Comparison of ENCODE assay signal across 13 cellular contexts in the genomic region with DNA sequence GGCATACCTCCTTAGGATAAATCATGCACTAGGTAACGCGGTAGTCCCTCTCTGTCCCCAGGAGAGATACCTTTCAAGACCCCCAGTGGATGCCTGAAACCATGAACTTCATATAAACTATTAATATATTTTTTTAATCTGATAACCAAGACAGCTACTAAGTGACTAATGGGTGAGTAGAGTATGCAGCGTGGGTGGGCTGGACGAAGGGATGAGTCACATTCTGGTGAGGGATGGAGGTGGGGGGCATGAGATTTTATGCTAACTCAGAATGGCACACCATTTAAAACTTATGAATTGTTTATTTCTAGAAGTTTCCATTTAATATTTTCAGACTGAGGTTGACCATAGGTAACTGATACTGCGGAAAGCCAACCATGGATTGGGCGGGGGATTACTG. TPM values are rescaled to one million over a fixed set of nuclear protein-coding genes. Genes with fewer than 3 reads are reported as not detected.
DNase-seq lines count a peak whose midpoint lies in the region; TF ChIP-seq lines count a peak whose summit lies in the region.
"Had no signal": no experiment of that assay in that cellular context is flagged by ENCODE, and none has a peak within 500 bp of the region (broad histone marks: within the 10 kb centered on the region; RNA-seq: fewer than 3 reads in every experiment).

No MANE protein-coding gene starts in this region.

- in situ Hi-C loops in mammary epithelial cell (cut with MboI; ENCODE audit: low sequenced_read_pairs in 2 of 2) = no loop called here

- H3K4me3 ChIP-seq in BJ (ENCODE audit: low read depth, low read length) (no peak overlapping the region), mammary epithelial cell (replicated peaks in 1 of 3; ENCODE audit: insufficient read depth in 1 of 3, low read depth in 2 of 3, low read length in 3 of 3) (no peak overlapping the region), osteoblast (ENCODE audit: insufficient read depth, low read length) (no peak overlapping the region)
- H3K4me3 ChIP-seq in CD4-positive, alpha-beta memory T cell (ENCODE audit: low read length in 2 of 2) = no peak overlapping the region
- H3K4me3 ChIP-seq: gastroesophageal sphincter had no signal

- H3K9ac ChIP-seq in mammary epithelial cell (ENCODE audit: insufficient read depth, low read length) = no peak overlapping the region

- TF ChIP-seq CTCF in BJ (IDR thresholded peaks at IDR 0.05; ENCODE audit: insufficient read depth, low read depth, low read length) (no peak), HFFc6 (IDR thresholded peaks at IDR 0.05) (no peak), mammary epithelial cell (conservative IDR thresholded peaks at IDR 0.05 in 1 of 2, IDR thresholded peaks at IDR 0.05 in 1 of 2; ENCODE audit: extremely low read depth in 1 of 2, insufficient read depth in 1 of 2, low read depth in 1 of 2, low read length in 2 of 2) (no peak), osteoblast (IDR thresholded peaks at IDR 0.05; ENCODE audit: extremely low read depth, low read depth, low read length) (no peak), type B pancreatic cell (conservative IDR thresholded peaks at IDR 0.05) (no peak)

- H3K4me1 ChIP-seq in mammary epithelial cell (ENCODE audit: insufficient read depth, low read length) (peaks cover 19% of the 10 kb centered on the region), osteoblast (ENCODE audit: insufficient read depth, low read length) (peaks cover 28% of the 10 kb centered on the region)
- H3K4me1 ChIP-seq in CD4-positive, alpha-beta memory T cell (ENCODE audit: insufficient read depth, low read length) = no peaks in the 10 kb centered on the region

- peaks cover 88% of the 10 kb centered on the region for H3K79me2 ChIP-seq in mammary epithelial cell (ENCODE audit: insufficient read depth, low read length)
- H3K79me2 ChIP-seq in osteoblast (ENCODE audit: insufficient read depth, low read length) = peaks cover 71% of the 10 kb centered on the region

- no peaks in the 10 kb centered on the region for H3K27me3 ChIP-seq in BJ (ENCODE audit: control insufficient read depth, insufficient read depth, low read length)
- no peaks in the 10 kb centered on the region for H3K27me3 ChIP-seq in mammary epithelial cell (ENCODE audit: insufficient read depth, low read length)
- no peaks in the 10 kb centered on the region for H3K27me3 ChIP-seq in osteoblast (ENCODE audit: insufficient read depth, low read length)
- H3K27me3 ChIP-seq in CD4-positive, alpha-beta memory T cell (ENCODE audit: insufficient read depth, low read length) = no peaks in the 10 kb centered on the region
- H3K27me3 ChIP-seq: gastroesophageal sphincter had no signal

- H3K4me1 Mint-ChIP-seq in HFFc6 (ENCODE audit: low read depth) = peaks cover 55% of the 10 kb centered on the region
- no peaks in the 10 kb centered on the region for H3K4me1 Mint-ChIP-seq in type B pancreatic cell (ENCODE audit: unreplicated experiment)
- H3K4me1 Mint-ChIP-seq in CD4-positive, alpha-beta memory T cell = peaks cover 35 to 72% (median 55%) of the 10 kb centered on the region in 4 donors

- H3K4me2 ChIP-seq in mammary epithelial cell (ENCODE audit: insufficient read depth, low read depth, low read length) = peak overlapping the region; percentile 34
- H3K4me2 ChIP-seq in osteoblast (ENCODE audit: insufficient read depth, low read length) = peak overlapping the region; percentile 54

- peaks cover 13% of the 10 kb centered on the region for H3K36me3 Mint-ChIP-seq in HFFc6 (ENCODE audit: low read depth)
- peaks cover 4% of the 10 kb centered on the region for H3K36me3 Mint-ChIP-seq in type B pancreatic cell
- H3K36me3 Mint-ChIP-seq in CD4-positive, alpha-beta memory T cell = no peaks in the 10 kb centered on the region

- H3K36me3 ChIP-seq in BJ (ENCODE audit: control insufficient read depth, insufficient read depth, low read length) (no peaks in the 10 kb centered on the region), mammary epithelial cell (ENCODE audit: insufficient read depth, low read length) (no peaks in the 10 kb centered on the region), osteoblast (ENCODE audit: insufficient read depth, low read length) (no peaks in the 10 kb centered on the region)
- H3K36me3 ChIP-seq in CD4-positive, alpha-beta memory T cell (ENCODE audit: insufficient read depth, low read length) = no peaks in the 10 kb centered on the region
- H3K36me3 ChIP-seq: gastroesophageal sphincter had no signal

- no peaks in the 10 kb centered on the region for H3K9me3 ChIP-seq in mammary epithelial cell (replicated peaks; ENCODE audit: insufficient read depth, low read length)
- no peaks in the 10 kb centered on the region for H3K9me3 ChIP-seq in osteoblast (ENCODE audit: low read depth, low read length)
- H3K9me3 ChIP-seq in CD4-positive, alpha-beta memory T cell (ENCODE audit: control insufficient read depth in 1 of 2, low read length in 2 of 2) = no peaks in the 10 kb centered on the region
- H3K9me3 ChIP-seq: gastroesophageal sphincter had no signal

- H3K27ac ChIP-seq in mammary epithelial cell (ENCODE audit: insufficient read depth, low read depth, low read length) = peak overlapping the region; percentile 46
- peak overlapping the region; percentile 26 for H3K27ac ChIP-seq in osteoblast (ENCODE audit: low read depth, low read length)
- no peak overlapping the region for H3K27ac ChIP-seq in CD4-positive, alpha-beta memory T cell (ENCODE audit: low read depth, low read length)
- H3K27ac ChIP-seq: gastroesophageal sphincter had no signal

- CTCF ChIA-PET in BJ (lab: Yijun Ruan, JAX) = no interaction called here
- CTCF ChIA-PET in mammary epithelial cell (lab: Charles Lee; ENCODE audit: low non-redundant PET) = no interaction called here
- CTCF ChIA-PET in CD4-positive, alpha-beta memory T cell (lab: Charles Lee; ENCODE audit: partially characterized antibody) = no interaction called here

- POLR2A ChIA-PET in BJ (lab: Charles Lee) = no interaction called here
- POLR2A ChIA-PET in CD4-positive, alpha-beta memory T cell (lab: Charles Lee; ENCODE audit: partially characterized antibody) = no interaction called here

- H2AFZ ChIP-seq in mammary epithelial cell (ENCODE audit: low read depth, low read length) (no peak overlapping the region), osteoblast (ENCODE audit: low read length) (no peak overlapping the region)

- intact Hi-C loops in mammary epithelial cell (cut with micrococcal nuclease) = no loop called here
- intact Hi-C loops in CD4-positive, alpha-beta memory T cell (cut with micrococcal nuclease) = no loop called here

- BruUV-seq in mammary epithelial cell (replicated peaks; lab: Mats Ljungman, UMichigan) = no TSS peak

- dilution Hi-C loops in mammary epithelial cell (cut with HindIII; ENCODE audit: low sequenced_read_pairs) = no loop called here

- H3K9me3 Mint-ChIP-seq in HFFc6 (no peaks in the 10 kb centered on the region), type B pancreatic cell (peaks cover 10% of the 10 kb centered on the region)
- H3K9me3 Mint-ChIP-seq in CD4-positive, alpha-beta memory T cell = peaks cover 0 to 3% (median 0%) of the 10 kb centered on the region in 8 donors
- H3K9me3 Mint-ChIP-seq: activated T-cell treated with anti-CD3 and anti-CD28 coated beads, Interleukin-2, amount 50 U/mL, for 24 hours had no signal

- H4K20me1 ChIP-seq in mammary epithelial cell (ENCODE audit: insufficient read depth, low read length) (peaks cover 3% of the 10 kb centered on the region), osteoblast (ENCODE audit: insufficient read depth, low read length) (peaks cover 13% of the 10 kb centered on the region)

- H3K27ac Mint-ChIP-seq in HFFc6 (peak overlapping the region; percentile 54), type B pancreatic cell (no peak overlapping the region)
- no peak overlapping the region for H3K27ac Mint-ChIP-seq in CD4-positive, alpha-beta memory T cell
- H3K27ac Mint-ChIP-seq: activated T-cell treated with anti-CD3 and anti-CD28 coated beads, Interleukin-2, amount 50 U/mL, for 24 hours had no signal

- DNase-seq in BJ (ENCODE audit: low read depth) (peak; percentile 14), HFFc6 (peak; percentile 66), mammary epithelial cell (peak; percentile 70), osteoblast (ENCODE audit: insufficient read length, low spot score, missing footprints) (peak; percentile 38), NCI-H2171 treated with DMSO at 0.1 percent for 48 hours (lab: John Stamatoyannopoulos, UW) (no peak), type B pancreatic cell (ENCODE audit: extremely low spot score, unreplicated experiment) (no peak), anterior cingulate cortex (lab: John Stamatoyannopoulos, UW) (no peak)
- DNase-seq in CD4-positive, alpha-beta memory T cell = no peak
- DNase-seq: activated T-cell treated with anti-CD3 and anti-CD28 coated beads, Interleukin-2, amount 50 U/mL, for 24 hours; NCI-H524; SIG-M5 had no signal

- WGBS in mammary epithelial cell (ENCODE audit: low coverage, missing lambda C conversion rate) = 80% methylated on average over 5 of the region's 6 CpGs

- no peaks in the 10 kb centered on the region for H3K27me3 Mint-ChIP-seq in HFFc6 (ENCODE audit: insufficient read depth)
- no peaks in the 10 kb centered on the region for H3K27me3 Mint-ChIP-seq in type B pancreatic cell
- H3K27me3 Mint-ChIP-seq in CD4-positive, alpha-beta memory T cell = no peaks in the 10 kb centered on the region
- H3K27me3 Mint-ChIP-seq: activated T-cell treated with anti-CD3 and anti-CD28 coated beads, Interleukin-2, amount 50 U/mL, for 24 hours had no signal

- peak overlapping the region; percentile 20; the same call in 1 of the 2 replicates for H3K4me3 Mint-ChIP-seq in HFFc6
- H3K4me3 Mint-ChIP-seq in type B pancreatic cell = no peak overlapping the region
- H3K4me3 Mint-ChIP-seq in CD4-positive, alpha-beta memory T cell = no peak overlapping the region
- H3K4me3 Mint-ChIP-seq: activated T-cell treated with anti-CD3 and anti-CD28 coated beads, Interleukin-2, amount 50 U/mL, for 24 hours; neural crest cell had no signal

RNA-seq across cellular contexts. Expression of gene CDK8, which starts 46.2 kb away (rescaled TPM):
- polyA plus RNA-seq in BJ (2011; rRNA removed) (13.7 and 15.4 TPM in 2 replicates), mammary epithelial cell (23.3 TPM)
- polyA minus RNA-seq in BJ (2011; rRNA and poly(A)+ RNA removed) = 20.1 and 29.4 TPM in 2 replicates
- total RNA-seq in HFFc6 (2021; fragmentation: NEBNext Ultra II Directional; extraction: Animal tissue kit (Norgen Biotek cat#: 25700)) = 10 to 100 TPM; 15.1 to 19.3 (median 17.4) TPM
- total RNA-seq in mammary epithelial cell (10 to 100 TPM; 22.0 to 23.6 TPM), osteoblast (17.7 and 20.0 TPM in 2 replicates), type B pancreatic cell (ENCODE audit: low replicate concordance) (22.8 and 26.3 TPM in 2 replicates)
- polyA minus RNA-seq in mammary epithelial cell = 20.5 TPM
- total RNA-seq in CD4-positive, alpha-beta memory T cell = 10 to 100 TPM; 10.4 to 11.7 TPM
- polyA plus RNA-seq in CD4-positive, alpha-beta memory T cell = 1 to 10 TPM; 4.7 to 6.9 TPM

Comparison
In these comparisons a context has a peak if more than half of its experiments do, and no peak if none do; other contexts are left out.
1. DNase-seq: peak in BJ (single experiment), HFFc6 (single experiment), mammary epithelial cell (single experiment) and osteoblast (single experiment); none in NCI-H2171 treated with DMSO at 0.1 percent for 48 hours (single experiment), type B pancreatic cell (single experiment), anterior cingulate cortex (0 of 58) and CD4-positive, alpha-beta memory T cell (0 of 5).